ENCODE assay signal across 8 cellular contexts in the genomic region with DNA sequence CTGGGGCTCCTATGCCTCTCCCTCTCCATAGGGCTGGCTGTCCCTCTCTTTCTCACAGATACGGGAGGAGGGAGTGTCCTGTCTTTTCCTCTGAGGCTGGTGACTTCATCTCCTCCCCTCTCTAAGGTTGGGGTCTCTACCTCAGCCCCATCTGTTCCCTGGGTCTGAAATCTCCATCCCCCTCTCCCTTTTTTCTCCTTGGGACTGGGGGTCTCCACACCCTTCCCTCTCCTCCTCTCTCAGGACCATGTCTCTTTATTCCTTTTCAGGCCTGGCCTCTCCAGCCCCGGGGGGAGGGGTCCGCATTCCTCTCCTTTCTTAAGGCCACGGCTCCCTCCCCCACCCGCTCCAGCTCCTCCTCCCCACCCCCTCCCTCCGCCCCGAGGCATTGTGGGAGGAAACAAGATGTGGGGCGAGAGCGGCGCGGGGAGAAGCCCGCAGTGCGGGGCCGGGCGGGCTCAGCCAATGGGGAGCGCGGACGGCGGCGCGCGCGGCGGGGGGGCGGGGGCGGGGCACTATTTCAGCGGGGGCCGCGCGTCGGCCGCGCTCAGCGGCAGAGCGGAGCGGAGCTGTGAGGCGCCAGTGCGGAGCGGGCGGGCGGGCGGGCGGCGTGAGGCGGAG. TPM values are rescaled to one million over a fixed set of nuclear protein-coding genes. Genes with fewer than 3 reads are reported as not detected.
A peak's percentile ranks its signal among the peaks of the same experiment; 100 is the strongest.
DNase-seq lines count a peak whose midpoint lies in the region; ATAC-seq and TF ChIP-seq lines count a peak whose summit lies in the region.

A gene (plus strand): TSS at position 550 of the 621 bp plus-strand sequence. CDS start 3,672 bp downstream, outside the sequence.

- H3K27me3 Mint-ChIP-seq in activated CD4-positive, alpha-beta T cell treated with anti-CD3 and anti-CD28 coated beads, Interleukin-2, amount 10 ng/mL, durations not matched to agents 24 days and 14 days: peaks cover 20% of the 10 kb centered on the region

- H3K36me3 Mint-ChIP-seq in activated CD4-positive, alpha-beta T cell treated with anti-CD3 and anti-CD28 coated beads, Interleukin-2, amount 10 ng/mL, durations not matched to agents 24 days and 14 days (ENCODE audit: low read depth): peaks cover 26% of the 10 kb centered on the region

- peak within 1 kb of the TSS; percentile 80 for H3K27ac Mint-ChIP-seq in activated CD4-positive, alpha-beta T cell treated with anti-CD3 and anti-CD28 coated beads, Interleukin-2, amount 10 ng/mL, durations not matched to agents 24 days and 14 days

- H3K4me1 ChIP-seq in colonic mucosa: peaks cover 8% of the 10 kb centered on the region

- no peaks in the 10 kb centered on the region for H3K27me3 ChIP-seq in colonic mucosa

- H3K36me3 ChIP-seq in colonic mucosa: no peaks in the 10 kb centered on the region

- peaks cover 26% of the 10 kb centered on the region for H3K4me1 Mint-ChIP-seq in activated CD4-positive, alpha-beta T cell treated with anti-CD3 and anti-CD28 coated beads, Interleukin-2, amount 10 ng/mL, durations not matched to agents 24 days and 14 days

- H3K4me3 ChIP-seq in AG10803 (ENCODE audit: low read length): peak within 1 kb of the TSS; percentile 88
- H3K4me3 ChIP-seq in colonic mucosa: peak within 1 kb of the TSS; percentile 97

- TF ChIP-seq POLR2A in GM19193 (IDR thresholded peaks at IDR 0.05; ENCODE audit: extremely low read depth, insufficient read depth, insufficient read length): peak; percentile 53

- intact Hi-C loops in activated CD4-positive, alpha-beta T cell treated with anti-CD3 and anti-CD28 coated beads, Interleukin-2, amount 10 ng/mL, durations not matched to agents 24 days and 14 days (cut with micrococcal nuclease): loop anchor here (1.0 to 2.0 kb wide), 2 partner anchors 233 to 998 kb away; a partner anchor contains a TSS
- intact Hi-C loops in colonic mucosa (cut with DNase I) (no loop called here), left colon (cut with DNase I, micrococcal nuclease) (no loop called here)

- TF ChIP-seq CTCF in AG10803 (conservative IDR thresholded peaks at IDR 0.05; ENCODE audit: low read length): no peak
- no peak for TF ChIP-seq CTCF in colonic mucosa (IDR thresholded peaks at IDR 0.05)

- peak; percentile 89 for DNase-seq in AG10803 (ENCODE audit: low read depth)
- peak; percentile 91 to 94 for DNase-seq in NCI-H524 (lab: John Stamatoyannopoulos, UW)
- DNase-seq in activated CD4-positive, alpha-beta T cell treated with anti-CD3 and anti-CD28 coated beads, Interleukin-2, amount 10 ng/mL, durations not matched to agents 24 days and 14 days: peak; percentile 95
- DNase-seq in colonic mucosa: peak; percentile 95
- DNase-seq in left colon: peak; percentile 94
- peak; percentile 87 to 90 for DNase-seq in stimulated activated CD4-positive, alpha-beta T cell treated with anti-CD3 and anti-CD28 coated beads, Interleukin-1b, Interleukin-23, amount 100 ng/mL, for 4 hours (ENCODE audit: low read depth in 2 of 2)

- H3K27ac ChIP-seq in colonic mucosa: peak within 1 kb of the TSS; percentile 96

- H3K9me3 Mint-ChIP-seq in activated CD4-positive, alpha-beta T cell treated with anti-CD3 and anti-CD28 coated beads, Interleukin-2, amount 10 ng/mL, durations not matched to agents 24 days and 14 days: no peaks in the 10 kb centered on the region

- no peaks in the 10 kb centered on the region for H3K9me3 ChIP-seq in colonic mucosa

- H3K9ac ChIP-seq in colonic mucosa (ENCODE audit: low read depth in 2 of 2, low read length in 2 of 2): peak within 1 kb of the TSS; percentile 81 to 99

- H3K4me3 Mint-ChIP-seq in activated CD4-positive, alpha-beta T cell treated with anti-CD3 and anti-CD28 coated beads, Interleukin-2, amount 10 ng/mL, durations not matched to agents 24 days and 14 days: peak within 1 kb of the TSS; percentile 88

- ATAC-seq in HG03439 (IDR thresholded peaks at IDR 0.05; ENCODE audit: unreplicated experiment) (peak; percentile 64), left colon (peak; percentile 83)

RNA-seq across cellular contexts. Expression of the gene that starts here (rescaled TPM):
- 36.6 and 37.2 TPM in 2 replicates for total RNA-seq in activated CD4-positive, alpha-beta T cell treated with anti-CD3 and anti-CD28 coated beads, Interleukin-2, amount 10 ng/mL, durations not matched to agents 24 days and 14 days
- 10 to 100 TPM; 34.3 to 41.2 TPM for total RNA-seq in colonic mucosa
- 10 to 100 TPM; 35.0 to 35.9 TPM for total RNA-seq in left colon

Comparison
In these comparisons a context has a peak if more than half of its experiments do, and no peak if none do; other contexts are left out.
1. Peak in every context shown above with its lines: DNase-seq, ATAC-seq, H3K4me3 ChIP-seq and H3K27ac ChIP-seq.